In genomic region chr12:130263025-130263424, GRCh38 we compare ENCODE assay signal across 7 cellular contexts.
"Had no signal": no experiment of that assay in that cellular context is flagged by ENCODE, and none has a peak within 500 bp of the region (broad histone marks: within the 10 kb centered on the region; RNA-seq: fewer than 3 reads in every experiment).

No MANE protein-coding gene starts in this region.

- H3K36me3 ChIP-seq: HAP-1 had no signal

- H3K4me1 ChIP-seq: HAP-1 had no signal

- ATAC-seq: GM23338, HCT116 had no signal

- H3K4me2 ChIP-seq: GM23338 had no signal

- DNase-seq: H7, HFFc6, KG1 had no signal

- H3K4me3 ChIP-seq: GM23338, HAP-1 had no signal

- H3K9me3 ChIP-seq: HAP-1 had no signal

- H3K27ac ChIP-seq: HL-60 had no signal

- H2AFZ ChIP-seq: GM23338 had no signal
